In the genomic region with DNA sequence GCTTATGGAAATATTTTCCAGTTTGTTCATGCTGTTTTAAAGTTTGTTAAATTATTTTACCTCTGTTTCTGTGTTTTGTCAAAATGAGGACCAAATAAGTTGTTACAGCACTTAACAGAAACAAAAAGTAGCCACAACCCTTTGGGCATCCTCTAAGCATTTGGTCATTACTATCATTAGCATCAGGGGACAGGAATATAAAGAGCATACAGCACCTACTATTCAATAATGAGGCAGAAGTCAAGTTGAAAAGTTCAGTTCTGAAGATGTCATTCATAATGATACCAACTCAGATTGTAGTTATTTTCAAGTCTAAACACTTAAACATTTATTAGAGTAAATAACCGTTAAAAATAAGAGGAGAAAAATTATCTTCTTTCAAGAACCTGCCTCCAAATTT, we compare ENCODE assay signal across 14 cellular contexts.
DNase-seq lines count a peak whose midpoint lies in the region; ATAC-seq, FAIRE-seq and TF ChIP-seq lines count a peak whose summit lies in the region.
"Had no signal": no experiment of that assay in that cellular context is flagged by ENCODE, and none has a peak within 500 bp of the region (broad histone marks: within the 10 kb centered on the region; RNA-seq: fewer than 3 reads in every experiment).

No MANE protein-coding gene starts in this region.

- no peak overlapping the region for H3K4me3 ChIP-seq in pancreas
- H3K4me3 ChIP-seq: breast epithelium had no signal

- no peaks in the 10 kb centered on the region for H3K4me1 ChIP-seq in pancreas
- H3K4me1 ChIP-seq: breast epithelium had no signal

- 70 to 81% methylated on average over 1 of the region's 1 CpG for WGBS in pancreas, 2 donors

- no peaks in the 10 kb centered on the region for H3K4me1 Mint-ChIP-seq in activated CD8-positive, alpha-beta T cell treated with anti-CD3 and anti-CD28 coated beads, Interleukin-2, amount 10 ng/mL, durations not matched to agents 7 days and 5 days (ENCODE audit: low read depth)
- no peaks in the 10 kb centered on the region for H3K4me1 Mint-ChIP-seq in glutamatergic neuron (ENCODE audit: low read depth, unreplicated experiment)

- no peaks in the 10 kb centered on the region for H3K27me3 ChIP-seq in pancreas
- H3K27me3 ChIP-seq: breast epithelium had no signal

- no peaks in the 10 kb centered on the region for H3K9me3 ChIP-seq in pancreas

- H3K27ac ChIP-seq in pancreas, result no peak overlapping the region
- H3K27ac ChIP-seq: breast epithelium had no signal

- no peaks in the 10 kb centered on the region for H3K9me3 Mint-ChIP-seq in activated CD8-positive, alpha-beta T cell treated with anti-CD3 and anti-CD28 coated beads, Interleukin-2, amount 10 ng/mL, durations not matched to agents 7 days and 5 days (ENCODE audit: insufficient read depth)
- H3K9me3 Mint-ChIP-seq in glutamatergic neuron (ENCODE audit: unreplicated experiment), result peaks cover 2% of the 10 kb centered on the region

- CTCF ChIA-PET in activated CD8-positive, alpha-beta T cell treated with anti-CD3 and anti-CD28 coated beads, Interleukin-2, amount 10 ng/mL, durations not matched to agents 7 days and 5 days (lab: Charles Lee), result no interaction called here

- intact Hi-C loops in pancreas (cut with DNase I), result no loop called here

- H3K4me3 Mint-ChIP-seq in activated CD8-positive, alpha-beta T cell treated with anti-CD3 and anti-CD28 coated beads, Interleukin-2, amount 10 ng/mL, durations not matched to agents 7 days and 5 days, result no peak overlapping the region
- no peak overlapping the region for H3K4me3 Mint-ChIP-seq in glutamatergic neuron (ENCODE audit: unreplicated experiment)

- H3K27ac Mint-ChIP-seq in activated CD8-positive, alpha-beta T cell treated with anti-CD3 and anti-CD28 coated beads, Interleukin-2, amount 10 ng/mL, durations not matched to agents 7 days and 5 days, result no peak overlapping the region
- no peak overlapping the region for H3K27ac Mint-ChIP-seq in glutamatergic neuron (ENCODE audit: unreplicated experiment)

- POLR2A ChIA-PET in activated CD8-positive, alpha-beta T cell treated with anti-CD3 and anti-CD28 coated beads, Interleukin-2, amount 10 ng/mL, durations not matched to agents 7 days and 5 days (lab: Charles Lee), result no interaction called here

- DNase-seq in GM20000 (ENCODE audit: low spot score) (peak; percentile 18), glutamatergic neuron (no peak), pancreas (no peak), activated gamma-delta T cell (lab: John Stamatoyannopoulos, UW) (no peak)
- no peak for DNase-seq in activated CD8-positive, alpha-beta T cell treated with anti-CD3 and anti-CD28 coated beads, Interleukin-2, amount 10 ng/mL, durations not matched to agents 7 days and 5 days
- DNase-seq: activated effector memory CD4-positive, alpha-beta T cell treated with Interleukin-2 at 50 U/mL for 16 hours; AML-193; IMR-90; mesenchymal stem cell; NCI-H1694 had no signal

- no peaks in the 10 kb centered on the region for H3K27me3 Mint-ChIP-seq in activated CD8-positive, alpha-beta T cell treated with anti-CD3 and anti-CD28 coated beads, Interleukin-2, amount 10 ng/mL, durations not matched to agents 7 days and 5 days (ENCODE audit: low read depth)
- H3K27me3 Mint-ChIP-seq in glutamatergic neuron (ENCODE audit: unreplicated experiment), result no peaks in the 10 kb centered on the region

- FAIRE-seq in pancreas (lab: Jason Lieb, UNC), result no peak

- no peak for TF ChIP-seq POLR2A in GM18505 (IDR thresholded peaks at IDR 0.05; ENCODE audit: borderline replicate concordance, extremely low read depth, insufficient read depth, insufficient read length)

- TF ChIP-seq CTCF in GM20000 (IDR thresholded peaks at IDR 0.05; ENCODE audit: extremely low read depth, missing control alignments), result no peak
- no peak for TF ChIP-seq CTCF in glutamatergic neuron (IDR thresholded peaks at IDR 0.05; ENCODE audit: partially characterized antibody, unreplicated experiment)
- TF ChIP-seq CTCF in pancreas (IDR thresholded peaks at IDR 0.05), result no peak

- ATAC-seq in GM18505 (IDR thresholded peaks at IDR 0.05; ENCODE audit: unreplicated experiment) (peak; percentile 54), HG02852 (IDR thresholded peaks at IDR 0.05; ENCODE audit: unreplicated experiment) (peak; percentile 52), HG03457 (IDR thresholded peaks at IDR 0.05; ENCODE audit: unreplicated experiment) (peak; percentile 51), pancreas (no peak)
- ATAC-seq in activated CD8-positive, alpha-beta T cell treated with anti-CD3 and anti-CD28 coated beads, Interleukin-2, amount 10 ng/mL, durations not matched to agents 7 days and 5 days, result no peak

- H3K36me3 Mint-ChIP-seq in activated CD8-positive, alpha-beta T cell treated with anti-CD3 and anti-CD28 coated beads, Interleukin-2, amount 10 ng/mL, durations not matched to agents 7 days and 5 days (ENCODE audit: low read depth), result no peaks in the 10 kb centered on the region
- H3K36me3 Mint-ChIP-seq in glutamatergic neuron (ENCODE audit: unreplicated experiment), result no peaks in the 10 kb centered on the region

- no peaks in the 10 kb centered on the region for H3K36me3 ChIP-seq in pancreas
- H3K36me3 ChIP-seq: breast epithelium had no signal

Comparison
In these comparisons a context has a peak if more than half of its experiments do, and no peak if none do; other contexts are left out.
1. ATAC-seq: peak in GM18505 (single experiment), HG02852 (single experiment) and HG03457 (single experiment); none in activated CD8-positive, alpha-beta T cell treated with anti-CD3 and anti-CD28 coated beads, Interleukin-2, amount 10 ng/mL, durations not matched to agents 7 days and 5 days (single experiment) and pancreas (0 of 4).